Comparison of ENCODE assay signal across 8 cellular contexts in genomic region chr12:131893605-131894312, GRCh38. TPM values are rescaled to one million over a fixed set of nuclear protein-coding genes. Genes with fewer than 3 reads are reported as not detected.
DNase-seq lines count a peak whose midpoint lies in the region; ATAC-seq and TF ChIP-seq lines count a peak whose summit lies in the region.

No MANE protein-coding gene starts in this region.

- no peaks in the 10 kb centered on the region for H4K20me1 ChIP-seq in PC-3 (ENCODE audit: low read length)

- BruUV-seq in PC-3 (replicated peaks; lab: Mats Ljungman, UMichigan): no TSS peak

- H3F3A ChIP-seq in PC-3 (ENCODE audit: low read length, unreplicated experiment): no peaks in the 10 kb centered on the region

- H3K27me3 ChIP-seq in PC-3 (ENCODE audit: low read length) (no peaks in the 10 kb centered on the region), esophagus squamous epithelium (no peaks in the 10 kb centered on the region)

- TF ChIP-seq CTCF in PC-3 (conservative IDR thresholded peaks at IDR 0.05; ENCODE audit: low read depth, low read length): no peak
- no peak for TF ChIP-seq CTCF in esophagus squamous epithelium (IDR thresholded peaks at IDR 0.05)

- H3K4me1 ChIP-seq in PC-3 (ENCODE audit: insufficient read depth, low read length) (peaks cover 19% of the 10 kb centered on the region), esophagus squamous epithelium (peaks cover 16 to 44% (median 19%) of the 10 kb centered on the region in 3 donors)

- no peak overlapping the region for H3K4me3 ChIP-seq in PC-3 (ENCODE audit: low read length)
- peak overlapping the region; percentile 50 to 86 (median 78) for H3K4me3 ChIP-seq in esophagus squamous epithelium
- peak overlapping the region; percentile 57 to 75 (median 62) for H3K4me3 ChIP-seq in skin epidermis

- H3K27ac ChIP-seq in PC-3 (ENCODE audit: low read length) (no peak overlapping the region), esophagus squamous epithelium (peak overlapping the region; percentile 95 to 99 (median 98)), skin epidermis (peak overlapping the region in 10 of 21 experiments; percentile 41 to 95 (median 89))

- CTCF ChIA-PET in PC-3 (lab: Charles Lee): interaction anchor here (0.6 kb wide), 1 partner anchor 156 kb away, joined by 3 read pairs; no protein-coding TSS in a partner anchor

- H3K9ac ChIP-seq in PC-3 (ENCODE audit: low read length): no peak overlapping the region

- 32 to 42% methylated on average over 12 to 15 of the region's 19 CpGs for WGBS in esophagus squamous epithelium, 2 donors

- 0 out of 2 replicates have a peak overlapping the region, but pooled peaks have one; percentile 30 for H3K4me2 ChIP-seq in PC-3 (ENCODE audit: low read length)

- H3K9me2 ChIP-seq in PC-3 (replicated peaks; ENCODE audit: low read length): no peaks in the 10 kb centered on the region

- ATAC-seq in PC-3: no peak

- H2AFZ ChIP-seq in PC-3 (ENCODE audit: low read length): no peak overlapping the region

- TF ChIP-seq POLR2A in esophagus squamous epithelium (IDR thresholded peaks at IDR 0.05): no peak

- H3K79me2 ChIP-seq in PC-3 (ENCODE audit: low read length): peaks cover 30% of the 10 kb centered on the region

- H3K9me3 ChIP-seq in PC-3 (ENCODE audit: low read length) (no peaks in the 10 kb centered on the region), esophagus squamous epithelium (no peaks in the 10 kb centered on the region)

- POLR2A ChIA-PET in PC-3 (lab: Charles Lee; ENCODE audit: unreplicated experiment): no interaction called here

- DNase-seq in DMS53 (lab: John Stamatoyannopoulos, UW) (peak; percentile 50), DMS53 treated with DMSO at 0.1 percent for 48 hours (lab: John Stamatoyannopoulos, UW; ENCODE audit: unreplicated experiment) (no peak), PC-3 (no peak), esophagus squamous epithelium (lab: John Stamatoyannopoulos, UW) (no peak), NCI-H1417 treated with DMSO at 0.1 percent for 48 hours (lab: John Stamatoyannopoulos, UW) (no peak), NCI-H1436 (lab: John Stamatoyannopoulos, UW) (no peak), NCI-H524 treated with DMSO at 0.1 percent for 48 hours (lab: John Stamatoyannopoulos, UW) (no peak)

- H3K36me3 ChIP-seq in PC-3 (ENCODE audit: low read depth, low read length) (no peaks in the 10 kb centered on the region), esophagus squamous epithelium (peaks cover 0 to 16% (median 0%) of the 10 kb centered on the region in 3 donors)

- intact Hi-C loops in PC-3 (cut with micrococcal nuclease): loop anchor here (1.0 kb wide), 2 partner anchors 8 to 33 kb away; no protein-coding TSS in a partner anchor
- intact Hi-C loops in esophagus squamous epithelium (cut with DNase I): loop anchor here (10.0 kb wide), 1 partner anchor 51 kb away; the partner anchor contains the start of gene EP400

RNA-seq across cellular contexts. Expression of gene ULK1, which starts 0.7 kb away (rescaled TPM):
- total RNA-seq in PC-3 (2014; rRNA removed): 15.7 and 29.5 TPM in 2 replicates
- 10 to 100 TPM in 3 of 4 donors, 1 to 10 TPM in 1; 9.1 to 55.0 (median 19.5) TPM for total RNA-seq in esophagus squamous epithelium

RNA-seq across cellular contexts. Expression of gene PUS1, which starts 35.3 kb away (rescaled TPM):
- total RNA-seq in PC-3 (2014; rRNA removed) (74.0 TPM in 2 replicates), esophagus squamous epithelium (10 to 100 TPM in 3 of 4 donors, 1 to 10 TPM in 1; 8.1 to 24.2 (median 19.8) TPM)

RNA-seq across cellular contexts. Expression of gene EP400, which starts 56.0 kb away (rescaled TPM):
- total RNA-seq in PC-3 (2014; rRNA removed) (20.2 and 30.5 TPM in 2 replicates), esophagus squamous epithelium (10 to 100 TPM; 10.1 to 23.0 (median 20.9) TPM)
